In genomic region chr12:57722716-57723629, GRCh38 we compare ENCODE assay signal across 18 cellular contexts.
DNase-seq lines count a peak whose midpoint lies in the region; ATAC-seq and TF ChIP-seq lines count a peak whose summit lies in the region.
"Had no signal": no experiment of that assay in that cellular context is flagged by ENCODE, and none has a peak within 500 bp of the region (broad histone marks: within the 10 kb centered on the region; RNA-seq: fewer than 3 reads in every experiment).

No MANE protein-coding gene starts in this region.

- POLR2A ChIA-PET in HEK293 (lab: Yijun Ruan, JAX): interaction anchor here (2.0 to 2.3 kb wide), 2 partner anchors 13 to 22 kb away, joined by 6 to 7 read pairs; partner anchors contain the start of gene TSPAN31

- no peak for ATAC-seq in stimulated activated naive B cell treated with anti-CD40 and anti-IgM and Interleukin-4, amounts not matched to agents 10 μg/mL and 1 μg/mL and 100 μg/mL, for 72 hours (replicated peaks)
- ATAC-seq in HG03457 (IDR thresholded peaks at IDR 0.05; ENCODE audit: unreplicated experiment): no peak

- TF ChIP-seq CTCF in HEK293 (tag by site-specific recombination; IDR thresholded peaks at IDR 0.05): no peak

- no peak overlapping the region for H3K4me3 Mint-ChIP-seq in activated naive CD4-positive, alpha-beta T cell treated with anti-CD3 and anti-CD28 coated beads, Interleukin-2, amount 50 U/mL, for 24 hours
- H3K4me3 Mint-ChIP-seq in stimulated activated naive B cell treated with anti-CD40 and anti-IgM and Interleukin-4, amounts not matched to agents 10 μg/mL and 1 μg/mL and 100 μg/mL, for 72 hours: no peak overlapping the region

- H3K4me1 Mint-ChIP-seq in activated naive CD4-positive, alpha-beta T cell treated with anti-CD3 and anti-CD28 coated beads, Interleukin-2, amount 50 U/mL, for 24 hours: peaks cover 22% of the 10 kb centered on the region
- H3K4me1 Mint-ChIP-seq in stimulated activated naive B cell treated with anti-CD40 and anti-IgM and Interleukin-4, amounts not matched to agents 10 μg/mL and 1 μg/mL and 100 μg/mL, for 72 hours: peaks cover 15 to 18% of the 10 kb centered on the region in 2 donors

- peaks cover 7 to 39% of the 10 kb centered on the region in 2 experiments; a peak in 2 of 3 replicates for H3K36me3 ChIP-seq in HEK293 (ENCODE audit: control insufficient read depth in 2 of 2, insufficient read depth in 1 of 2, low read length in 2 of 2)

- no peak overlapping the region for H3K4me3 ChIP-seq in HEK293 (ENCODE audit: low read depth, low read length)
- H3K4me3 ChIP-seq: thoracic aorta had no signal

- peak overlapping the region; percentile 20 for H3K27ac Mint-ChIP-seq in activated naive CD4-positive, alpha-beta T cell treated with anti-CD3 and anti-CD28 coated beads, Interleukin-2, amount 50 U/mL, for 24 hours
- H3K27ac Mint-ChIP-seq in stimulated activated naive B cell treated with anti-CD40 and anti-IgM and Interleukin-4, amounts not matched to agents 10 μg/mL and 1 μg/mL and 100 μg/mL, for 72 hours: peak overlapping the region; percentile 75

- H3K4me1 ChIP-seq in HEK293 (ENCODE audit: control insufficient read depth, insufficient read depth, low read length): no peaks in the 10 kb centered on the region

- no peak overlapping the region for H3K27ac ChIP-seq in HEK293 (ENCODE audit: extremely low read depth, low read depth, low read length)
- H3K27ac ChIP-seq: epithelial cell of prostate, KMS-11, thoracic aorta had no signal

- CTCF ChIA-PET in HEK293 (lab: Yijun Ruan, JAX): interaction anchor here (1.2 to 4.6 kb wide), 3 partner anchors 9 to 30 kb away, joined by 3 to 55 read pairs (median 6); partner anchors contain the start of gene OS9

- H3K9me3 ChIP-seq in HEK293 (ENCODE audit: control insufficient read depth, insufficient read depth, low read depth, low read length): no peaks in the 10 kb centered on the region
- H3K9me3 ChIP-seq: thoracic aorta had no signal

- DNase-seq in activated naive CD4-positive, alpha-beta T cell treated with anti-CD3 and anti-CD28 coated beads, Interleukin-2, amount 50 U/mL, for 16 hours: no peak
- DNase-seq in cerebellar cortex (ENCODE audit: low spot score): peak; percentile 28
- no peak for DNase-seq in stimulated activated naive B cell treated with anti-CD40 and anti-IgM and Interleukin-4, amounts not matched to agents 10 μg/mL and 1 μg/mL and 100 μg/mL, for 72 hours
- DNase-seq in stimulated activated naive CD4-positive, alpha-beta T cell treated with Interleukin-2 at 50 U/mL for 16 hours (lab: John Stamatoyannopoulos, UW): no peak
- no peak for DNase-seq in central memory CD4-positive, alpha-beta T cell
- DNase-seq: activated CD4-positive, alpha-beta T cell treated with anti-CD3 and anti-CD28 coated beads, Interleukin-2, amount 50 U/mL, for 1 hour; caudate nucleus; GOT3; kidney glomerular epithelial cell; NCI-H1105 treated with DMSO at 0.1 percent for 48 hours; stimulated activated CD4-positive, alpha-beta T cell treated with anti-CD3 and anti-CD28 coated beads, Interleukin-12 subunit alpha, Interleukin-12 subunit beta, amount 100 ng/mL, for 4 hours; T1000 had no signal

- no peaks in the 10 kb centered on the region for H3K27me3 Mint-ChIP-seq in activated naive CD4-positive, alpha-beta T cell treated with anti-CD3 and anti-CD28 coated beads, Interleukin-2, amount 50 U/mL, for 24 hours
- H3K27me3 Mint-ChIP-seq in stimulated activated naive B cell treated with anti-CD40 and anti-IgM and Interleukin-4, amounts not matched to agents 10 μg/mL and 1 μg/mL and 100 μg/mL, for 72 hours: no peaks in the 10 kb centered on the region

- no peaks in the 10 kb centered on the region for H3K9me3 Mint-ChIP-seq in activated naive CD4-positive, alpha-beta T cell treated with anti-CD3 and anti-CD28 coated beads, Interleukin-2, amount 50 U/mL, for 24 hours
- H3K9me3 Mint-ChIP-seq in stimulated activated naive B cell treated with anti-CD40 and anti-IgM and Interleukin-4, amounts not matched to agents 10 μg/mL and 1 μg/mL and 100 μg/mL, for 72 hours: peaks cover 0 to 3% of the 10 kb centered on the region in 2 donors

- peaks cover 14% of the 10 kb centered on the region for H3K36me3 Mint-ChIP-seq in activated naive CD4-positive, alpha-beta T cell treated with anti-CD3 and anti-CD28 coated beads, Interleukin-2, amount 50 U/mL, for 24 hours
- H3K36me3 Mint-ChIP-seq in stimulated activated naive B cell treated with anti-CD40 and anti-IgM and Interleukin-4, amounts not matched to agents 10 μg/mL and 1 μg/mL and 100 μg/mL, for 72 hours: peaks cover 62 to 74% of the 10 kb centered on the region in 2 donors

TF ChIP-seq in HEK293, 187 proteins besides CTCF, POLR2A, EP300 and RAD21:
- TF ChIP-seq ZNF132 (tag by site-specific recombination; IDR thresholded peaks at IDR 0.05; ENCODE audit: borderline replicate concordance): no peak
- no peak for TF ChIP-seq MYNN (tag by site-specific recombination; IDR thresholded peaks at IDR 0.05; ENCODE audit: borderline replicate concordance)
- TF ChIP-seq ZNF585B (tag by site-specific recombination; IDR thresholded peaks at IDR 0.05): peak; percentile 59
- TF ChIP-seq ZIC2 (tag by site-specific recombination; IDR thresholded peaks at IDR 0.05): peak; percentile 78
- TF ChIP-seq ZNF398 (tag by site-specific recombination; IDR thresholded peaks at IDR 0.05): no peak
- no peak for TF ChIP-seq ZNF791 (tag by site-specific recombination; IDR thresholded peaks at IDR 0.05)
- 0 out of 2 replicates have a peak, but pooled peaks have one; percentile 19 for TF ChIP-seq KLF1 (tag by site-specific recombination; IDR thresholded peaks at IDR 0.05)
- TF ChIP-seq ZNF677 (tag by site-specific recombination; IDR thresholded peaks at IDR 0.05): no peak
- no peak for TF ChIP-seq ZNF174 (tag by site-specific recombination; IDR thresholded peaks at IDR 0.05)
- TF ChIP-seq ZNF48 (tag by site-specific recombination; IDR thresholded peaks at IDR 0.05): no peak
- no peak for TF ChIP-seq ZNF114 (tag by site-specific recombination; IDR thresholded peaks at IDR 0.05)
